In genomic region chrX:12794654-12795053, GRCh38 we compare ENCODE assay signal across 23 cellular contexts.
"Had no signal": no experiment of that assay in that cellular context is flagged by ENCODE, and none has a peak within 500 bp of the region (broad histone marks: within the 10 kb centered on the region; RNA-seq: fewer than 3 reads in every experiment).

No MANE protein-coding gene starts in this region.

- H3K4me3 ChIP-seq: dorsolateral prefrontal cortex, lung, psoas muscle, spleen, thoracic aorta had no signal

- H3K27ac ChIP-seq: dorsolateral prefrontal cortex, neutrophil, psoas muscle, spleen, thoracic aorta had no signal

- H3K27me3 ChIP-seq: spleen had no signal

- H3K36me3 ChIP-seq: neutrophil, thoracic aorta had no signal

- H3K27me3 Mint-ChIP-seq: central memory CD8-positive, alpha-beta T cell; stimulated activated memory B cell treated with anti-CD40 and anti-IgM and Interleukin-4, amounts not matched to agents 10 μg/mL and 1 μg/mL and 100 μg/mL, for 72 hours; stimulated activated naive CD8-positive, alpha-beta T cell treated with anti-CD3 and anti-CD28 coated beads, Interleukin-15, amount 100 ng/mL, for 72 hours had no signal

- DNase-seq: cortex of kidney; dorsolateral prefrontal cortex; effector CD8-positive, alpha-beta T cell; foreskin melanocyte; head of caudate nucleus; hippocampal formation; left colon; left ventricle myocardium superior; mesenchymal stem cell; naive thymus-derived CD4-positive, alpha-beta T cell; nephron progenitor cell; psoas muscle; spleen; stimulated activated CD4-positive, alpha-beta T cell treated with anti-CD3 and anti-CD28 coated beads, Interleukin-15, amount 100 ng/mL, for 24 hours; stimulated activated CD4-positive, alpha-beta T cell treated with anti-CD3 and anti-CD28 coated beads, Interleukin-1b, Interleukin-23, amount 100 ng/mL, for 48 hours; stimulated activated CD4-positive, alpha-beta T cell treated with anti-CD3 and anti-CD28 coated beads, Interleukin-4, amount 100 ng/mL, for 24 hours; stimulated activated naive CD8-positive, alpha-beta T cell treated with anti-CD3 and anti-CD28 coated beads, Interleukin-15, amount 100 ng/mL, for 72 hours; trophoblast cell had no signal

- H3K9me3 Mint-ChIP-seq: central memory CD8-positive, alpha-beta T cell; stimulated activated memory B cell treated with anti-CD40 and anti-IgM and Interleukin-4, amounts not matched to agents 10 μg/mL and 1 μg/mL and 100 μg/mL, for 72 hours; stimulated activated naive CD8-positive, alpha-beta T cell treated with anti-CD3 and anti-CD28 coated beads, Interleukin-15, amount 100 ng/mL, for 72 hours had no signal

- H3K9me3 ChIP-seq: neutrophil, thoracic aorta had no signal

- H3K4me1 ChIP-seq: psoas muscle had no signal

- H3K4me3 Mint-ChIP-seq: central memory CD8-positive, alpha-beta T cell; nephron progenitor cell; stimulated activated memory B cell treated with anti-CD40 and anti-IgM and Interleukin-4, amounts not matched to agents 10 μg/mL and 1 μg/mL and 100 μg/mL, for 72 hours; stimulated activated naive CD8-positive, alpha-beta T cell treated with anti-CD3 and anti-CD28 coated beads, Interleukin-15, amount 100 ng/mL, for 72 hours had no signal

- H3K27ac Mint-ChIP-seq: nephron progenitor cell; stimulated activated memory B cell treated with anti-CD40 and anti-IgM and Interleukin-4, amounts not matched to agents 10 μg/mL and 1 μg/mL and 100 μg/mL, for 72 hours; stimulated activated naive CD8-positive, alpha-beta T cell treated with anti-CD3 and anti-CD28 coated beads, Interleukin-15, amount 100 ng/mL, for 72 hours had no signal
